In the genomic region with DNA sequence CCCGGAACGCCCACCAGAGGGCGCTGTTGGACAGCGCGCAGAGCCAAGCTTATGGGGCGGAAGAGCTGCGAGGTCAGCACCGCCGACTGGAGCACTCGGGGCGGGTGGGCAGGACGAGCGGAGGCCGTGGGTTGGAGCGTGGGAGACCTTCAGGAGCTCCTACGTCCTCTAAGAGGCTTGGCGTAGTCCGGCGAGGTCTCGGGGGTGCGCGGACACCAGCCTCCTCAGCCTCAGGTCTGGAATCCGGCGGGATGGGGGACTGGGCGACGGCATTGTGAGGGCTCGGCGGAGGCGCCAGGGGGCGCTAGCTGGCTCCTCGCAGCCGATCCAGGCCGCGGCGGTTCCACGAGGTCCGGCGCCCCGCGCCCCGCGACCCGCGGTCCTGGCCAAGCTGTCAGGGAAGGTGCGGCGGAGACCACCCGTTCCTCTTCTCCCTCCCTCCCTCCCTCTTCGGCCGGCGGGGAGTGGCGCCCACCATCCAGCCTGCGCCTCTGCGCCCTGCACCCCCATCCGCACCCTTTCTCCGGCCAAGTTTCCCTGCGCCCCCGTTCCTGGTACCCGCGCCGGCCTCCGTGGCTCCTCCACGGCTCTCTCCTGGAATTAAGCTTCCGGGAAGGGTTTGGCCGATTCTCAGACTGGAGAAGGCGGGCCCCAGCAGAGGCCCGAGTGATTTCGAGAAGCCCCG, we compare ENCODE assay signal across 8 cellular contexts. TPM values are rescaled to one million over a fixed set of nuclear protein-coding genes. Genes with fewer than 3 reads are reported as not detected.
DNase-seq lines count a peak whose midpoint lies in the region; ATAC-seq, FAIRE-seq and TF ChIP-seq lines count a peak whose summit lies in the region.

No MANE protein-coding gene starts in this region.

- FAIRE-seq in bronchial epithelial cell (lab: Jason Lieb, UNC) = no peak

- CTCF ChIA-PET in AG04450 (lab: Charles Lee) = interaction anchor here (0.5 to 8.0 kb wide), 77 partner anchors 8 to 1396 kb away, joined by 3 to 263 read pairs (median 6); a partner anchor contains a TSS

- POLR2A ChIA-PET in AG04450 (lab: Yijun Ruan, JAX) = interaction anchor here (1.4 kb wide), 1 partner anchor 72 kb away, joined by 4 read pairs; no protein-coding TSS in a partner anchor

- TF ChIP-seq CTCF in AG04450 (IDR thresholded peaks at IDR 0.05; ENCODE audit: low read depth, low read length) (peak; percentile 80), WI38 (IDR thresholded peaks at IDR 0.05; ENCODE audit: low read depth, low read length) (peak; percentile 89), bronchial epithelial cell (IDR thresholded peaks at IDR 0.05; ENCODE audit: insufficient read depth, low read length, severe bottlenecking) (peak; percentile 73)

- no peak overlapping the region for H3K27ac ChIP-seq in AG04450 (ENCODE audit: low read depth, low read length)

- peaks cover 73% of the 10 kb centered on the region for H3K27me3 ChIP-seq in AG04450 (ENCODE audit: control insufficient read depth, insufficient read depth, low read length)
- peaks cover 55% of the 10 kb centered on the region for H3K27me3 ChIP-seq in bronchial epithelial cell (ENCODE audit: control insufficient read depth, insufficient read depth, low read length)

- H3K4me3 ChIP-seq in AG04450 (ENCODE audit: low read depth, low read length) (peak overlapping the region; percentile 64), WI38 (ENCODE audit: low read depth, low read length) (peak overlapping the region; percentile 49), bronchial epithelial cell (ENCODE audit: low read depth, low read length) (peak overlapping the region; percentile 42)

- ATAC-seq in GM18858 (IDR thresholded peaks at IDR 0.05; ENCODE audit: unreplicated experiment) (peak; percentile 70), HG03066 (IDR thresholded peaks at IDR 0.05; ENCODE audit: low read depth, unreplicated experiment) (peak; percentile 92)

- peak; percentile 34 for DNase-seq in AG04450 (ENCODE audit: low read depth, low spot score)
- DNase-seq in NCI-H2171 (lab: John Stamatoyannopoulos, UW) = peak; percentile 60
- DNase-seq in bronchial epithelial cell (ENCODE audit: low read depth) = peak; percentile 49
- DNase-seq in islet precursor cell = peak; percentile 85
- DNase-seq in stimulated activated CD4-positive, alpha-beta T cell treated with anti-CD3 and anti-CD28 coated beads, Interleukin-15, amount 100 ng/mL, for 48 hours (ENCODE audit: low read depth in 2 of 2) = peak; percentile 58 to 78

- peaks cover 3% of the 10 kb centered on the region; the same call in 1 of the 2 replicates for H3K9me3 ChIP-seq in AG04450 (ENCODE audit: control insufficient read depth, insufficient read depth, low read length)

- H3K36me3 ChIP-seq in bronchial epithelial cell (ENCODE audit: control insufficient read depth, insufficient read depth, low read length) = no peaks in the 10 kb centered on the region

RNA-seq across cellular contexts. Expression of a gene that starts 24.3 kb away (rescaled TPM):
- polyA plus RNA-seq in AG04450 (2011; rRNA removed) = 13.7 and 17.5 TPM in 2 replicates
- polyA minus RNA-seq in AG04450 (2011; rRNA and poly(A)+ RNA removed) = 23.9 and 31.1 TPM in 2 replicates
- total RNA-seq in bronchial epithelial cell = 85.6 and 93.7 TPM in 2 replicates

Comparison
In these comparisons a context has a peak if more than half of its experiments do, and no peak if none do; other contexts are left out.
1. DNase-seq: peak in every context shown above with its lines; median percentile 85 in islet precursor cell; 68 in stimulated activated CD4-positive, alpha-beta T cell treated with anti-CD3 and anti-CD28 coated beads, Interleukin-15, amount 100 ng/mL, for 48 hours; 60 in NCI-H2171; 49 in bronchial epithelial cell; 34 in AG04450.